ENCODE assay signal across 8 cellular contexts in genomic region chr5:71447218-71447808, GRCh38. TPM values are rescaled to one million over a fixed set of nuclear protein-coding genes. Genes with fewer than 3 reads are reported as not detected.
DNase-seq lines count a peak whose midpoint lies in the region; ATAC-seq and TF ChIP-seq lines count a peak whose summit lies in the region.
"Not testable (repeated sequence)": the region's sequence is repeated elsewhere in the genome, so short reads cannot be mapped to it uniquely, and the experiment has no call there.

No MANE protein-coding gene starts in this region.

- H3K27ac Mint-ChIP-seq in T-cell; activated naive CD4-positive, alpha-beta T cell treated with anti-CD3 and anti-CD28 coated beads, Interleukin-2, amount 50 U/mL, for 72 hours: not testable (repeated sequence)

- intact Hi-C loops in Right ventricle myocardium inferior (cut with DNase I); psoas muscle (cut with DNase I): not testable (repeated sequence)

- not testable (repeated sequence) for H3K9me3 ChIP-seq in psoas muscle

- not testable (repeated sequence) for H3K36me3 ChIP-seq in psoas muscle (ENCODE audit: insufficient read depth in 1 of 2, low read depth in 1 of 2)

- POLR2A ChIA-PET in T-cell (lab: Charles Lee) = not testable (repeated sequence)

- WGBS in psoas muscle, 3 donors = 3 to 7% (median 4%) methylated on average over 5 of the region's 6 CpGs

- H3K9me3 Mint-ChIP-seq in T-cell; activated naive CD4-positive, alpha-beta T cell treated with anti-CD3 and anti-CD28 coated beads, Interleukin-2, amount 50 U/mL, for 72 hours: not testable (repeated sequence)

- not testable (repeated sequence) for H3K36me3 Mint-ChIP-seq in T-cell; activated naive CD4-positive, alpha-beta T cell treated with anti-CD3 and anti-CD28 coated beads, Interleukin-2, amount 50 U/mL, for 72 hours

- H3K4me3 ChIP-seq in psoas muscle = not testable (repeated sequence)

- CTCF ChIA-PET in T-cell (lab: Charles Lee) = not testable (repeated sequence)

- H3K4me1 ChIP-seq in psoas muscle = not testable (repeated sequence)

- DNase-seq in A172 (ENCODE audit: low spot score) (peak; percentile 35), NCI-H1694 (lab: John Stamatoyannopoulos, UW) (peak; percentile 63), T-cell (peak; percentile 5 to 58 (median 38)), Right ventricle myocardium inferior (ENCODE audit: missing footprints) (peak; percentile 68)
- peak in 1 of 2 donors; percentile 42 for DNase-seq in activated naive CD4-positive, alpha-beta T cell treated with anti-CD3 and anti-CD28 coated beads, Interleukin-2, amount 50 U/mL, for 72 hours (ENCODE audit: low spot score in 2 of 2)
- not testable (repeated sequence) for DNase-seq in psoas muscle

- peak; percentile 32 for TF ChIP-seq CTCF in psoas muscle (IDR thresholded peaks at IDR 0.05)

- ATAC-seq in GM18511 (IDR thresholded peaks at IDR 0.05; ENCODE audit: unreplicated experiment) (peak; percentile 94), HG02885 (IDR thresholded peaks at IDR 0.05; ENCODE audit: poor library complexity, unreplicated experiment) (peak; percentile 99), T-cell (replicated peaks in 1 of 4) (peak; percentile 92 to 98 (median 96)), Right ventricle myocardium inferior (peak; percentile 89), psoas muscle (peak in 3 of 4 donors; percentile 57 to 75 (median 57))
- ATAC-seq in activated naive CD4-positive, alpha-beta T cell treated with anti-CD3 and anti-CD28 coated beads, Interleukin-2, amount 50 U/mL, for 72 hours = peak; percentile 89 to 99

- not testable (repeated sequence) for H3K4me3 Mint-ChIP-seq in T-cell

- not testable (repeated sequence) for H3K27ac ChIP-seq in psoas muscle

- peaks cover 0 to 18% (median 0%) of the 10 kb centered on the region in 3 donors for H3K27me3 ChIP-seq in psoas muscle (ENCODE audit: insufficient read depth in 3 of 3, low read length in 2 of 3)

- H3K27me3 Mint-ChIP-seq in T-cell = peaks cover 14 to 28% of the 10 kb centered on the region in 2 donors

- H3K4me1 Mint-ChIP-seq in T-cell = peaks cover 13 to 15% (median 15%) of the 10 kb centered on the region in 3 donors

RNA-seq across cellular contexts. Expression of gene BDP1, which starts 8.1 kb away (rescaled TPM):
- total RNA-seq in A172 (2014; rRNA removed; shearing (Covaris generic)) = 19.1 and 26.0 TPM in 2 replicates
- total RNA-seq in T-cell = 10 to 100 TPM; 34.0 to 43.9 (median 40.6) TPM
- total RNA-seq in activated naive CD4-positive, alpha-beta T cell treated with anti-CD3 and anti-CD28 coated beads, Interleukin-2, amount 50 U/mL, for 72 hours = 10 to 100 TPM; 24.9 to 33.7 TPM
- total RNA-seq in Right ventricle myocardium inferior = 13.8 TPM
- total RNA-seq in psoas muscle = 10 to 100 TPM; 11.5 to 17.7 (median 12.6) TPM
- 1 to 10 TPM; 5.5 to 9.7 (median 6.3) TPM for polyA plus RNA-seq in psoas muscle
